8 cellular contexts compared by ENCODE assay signal in genomic region chr1:88302843-88303486, GRCh38.
DNase-seq lines count a peak whose midpoint lies in the region; ATAC-seq, FAIRE-seq and TF ChIP-seq lines count a peak whose summit lies in the region.

No MANE protein-coding gene starts in this region.

- no peak overlapping the region for H3K56ac ChIP-seq in H1 (replicated peaks; ENCODE audit: insufficient read length, low read depth, low read length)

- no peak overlapping the region for H2AK5ac ChIP-seq in H1 (ENCODE audit: low read depth, low read length)

- H3K27ac ChIP-seq in DOHH2 (ENCODE audit: low read depth, low read length) = no peak overlapping the region
- H3K27ac ChIP-seq in H1 (ENCODE audit: low read depth, low read length) = no peak overlapping the region
- H3K27ac ChIP-seq in neural progenitor cell = no peak overlapping the region

- DNase-seq in NCI-H1105 (lab: John Stamatoyannopoulos, UW) (peak; percentile 4), H1 (ENCODE audit: low read depth in 1 of 2, low spot score in 2 of 2) (peak in 1 of 2 experiments; percentile 3), neural progenitor cell (ENCODE audit: low spot score) (peak; percentile 59), NK-92 (lab: John Stamatoyannopoulos, UW; ENCODE audit: unreplicated experiment) (no peak), ureter (ENCODE audit: low spot score) (no peak)

- CTCF ChIA-PET in H1 (lab: Charles Lee; ENCODE audit: partially characterized antibody) = interaction anchor here (0.5 to 4.0 kb wide), 21 partner anchors 9 to 803 kb away, joined by 3 to 31 read pairs (median 3); partner anchors contain the start of gene PKN2

- peak; percentile 10 for TF ChIP-seq CTCF in DOHH2 (IDR thresholded peaks at IDR 0.05; ENCODE audit: low read depth, low read length, poor library complexity, severe bottlenecking)
- peak in 2 of 3 experiments; percentile 31 to 56; a peak in 3 of 4 replicates for TF ChIP-seq CTCF in H1 (IDR thresholded peaks at IDR 0.05; ENCODE audit: control extremely low read depth in 1 of 3, insufficient read depth in 1 of 3, low read depth in 1 of 3, low read length in 3 of 3)
- TF ChIP-seq CTCF in neural progenitor cell (IDR thresholded peaks at IDR 0.05) = peak; percentile 63

- no peak for TF ChIP-seq POLR2A in H1 (IDR thresholded peaks at IDR 0.05; ENCODE audit: control extremely low read depth in 1 of 2, low read depth in 2 of 2, low read length in 2 of 2)

- ATAC-seq in GM21619 (IDR thresholded peaks at IDR 0.05; ENCODE audit: unreplicated experiment) (no peak), GM18873 (IDR thresholded peaks at IDR 0.05; ENCODE audit: low FRiP score, unreplicated experiment) (no peak)

- TF ChIP-seq EP300 in H1 (IDR thresholded peaks at IDR 0.05; ENCODE audit: borderline replicate concordance in 1 of 2, low read depth in 2 of 2, low read length in 2 of 2) = no peak

- no peak overlapping the region for H2BK5ac ChIP-seq in H1 (ENCODE audit: low read depth, low read length)

- no peak overlapping the region for H2BK20ac ChIP-seq in H1 (ENCODE audit: low read length)

- no peaks in the 10 kb centered on the region for H3K27me3 Mint-ChIP-seq in neural progenitor cell (ENCODE audit: insufficient read depth, low read depth)

- POLR2A ChIA-PET in H1 (lab: Charles Lee; ENCODE audit: partially characterized antibody) = no interaction called here

- TF ChIP-seq RAD21 in H1 (IDR thresholded peaks at IDR 0.05 in 1 of 2, conservative IDR thresholded peaks at IDR 0.05 in 1 of 2; ENCODE audit: low read depth in 2 of 2, low read length in 2 of 2) = peak; percentile 76 to 85

- no peak overlapping the region for H2BK15ac ChIP-seq in H1 (ENCODE audit: low read length)

- H3K4me3 ChIP-seq in DOHH2 (ENCODE audit: low read length) = no peak overlapping the region
- no peak overlapping the region for H3K4me3 ChIP-seq in H1 (ENCODE audit: extremely low read depth in 1 of 4, insufficient read depth in 2 of 4, low read depth in 3 of 4, low read length in 4 of 4)
- no peak overlapping the region for H3K4me3 ChIP-seq in neural progenitor cell

- H4K5ac ChIP-seq in H1 (ENCODE audit: insufficient read length, low read depth, low read length) = no peak overlapping the region

- no peak overlapping the region for H3K4me2 ChIP-seq in DOHH2 (ENCODE audit: low read length)
- H3K4me2 ChIP-seq in H1 (ENCODE audit: insufficient read depth in 1 of 2, low read depth in 2 of 2, low read length in 2 of 2) = no peak overlapping the region
- H3K4me2 ChIP-seq in neural progenitor cell = no peak overlapping the region

- H2BK12ac ChIP-seq in H1 (ENCODE audit: low read depth, low read length) = no peak overlapping the region

- H3K79me1 ChIP-seq in H1 (ENCODE audit: low read depth, low read length) = no peaks in the 10 kb centered on the region

- no peak overlapping the region for H3K18ac ChIP-seq in H1 (ENCODE audit: extremely low read depth, low read length)

- H3K9ac ChIP-seq in H1 (replicated peaks in 1 of 4; ENCODE audit: extremely low read depth in 1 of 4, low read depth in 3 of 4, low read length in 3 of 4) = no peak overlapping the region
- H3K9ac ChIP-seq in neural progenitor cell = no peak overlapping the region

- H4K20me1 ChIP-seq in DOHH2 (ENCODE audit: control insufficient read depth, insufficient read depth, low read depth, low read length) (no peaks in the 10 kb centered on the region), H1 (replicated peaks in 1 of 2; ENCODE audit: control insufficient read depth in 1 of 2, insufficient read depth in 2 of 2, low read length in 2 of 2) (no peaks in the 10 kb centered on the region), neural progenitor cell (ENCODE audit: low read depth) (no peaks in the 10 kb centered on the region)

- H3K36me3 Mint-ChIP-seq in neural progenitor cell = no peaks in the 10 kb centered on the region

- no peak overlapping the region for H3K27ac Mint-ChIP-seq in neural progenitor cell

- H3K36me3 ChIP-seq in DOHH2 (ENCODE audit: control insufficient read depth, low read length) (no peaks in the 10 kb centered on the region), H1 (ENCODE audit: control insufficient read depth in 2 of 4, insufficient read depth in 4 of 4, low read length in 3 of 4) (no peaks in the 10 kb centered on the region), neural progenitor cell (no peaks in the 10 kb centered on the region)

- H3K4me3 Mint-ChIP-seq in neural progenitor cell = no peak overlapping the region

- H3K4me1 ChIP-seq in DOHH2 (ENCODE audit: control insufficient read depth, low read length) (no peaks in the 10 kb centered on the region), H1 (replicated peaks in 1 of 4; ENCODE audit: control insufficient read depth in 3 of 4, insufficient read depth in 4 of 4, low read length in 3 of 4) (no peaks in the 10 kb centered on the region; a peak in 1 of 7 replicates), neural progenitor cell (peaks cover 5% of the 10 kb centered on the region)

- no peaks in the 10 kb centered on the region for H3K79me2 ChIP-seq in DOHH2 (ENCODE audit: control insufficient read depth, low read length)
- no peaks in the 10 kb centered on the region for H3K79me2 ChIP-seq in H1 (ENCODE audit: control insufficient read depth in 1 of 2, insufficient read depth in 2 of 2, low read length in 2 of 2)
- no peaks in the 10 kb centered on the region for H3K79me2 ChIP-seq in neural progenitor cell (ENCODE audit: low read depth)

- no peaks in the 10 kb centered on the region for H3K23me2 ChIP-seq in H1 (ENCODE audit: low read depth, low read length)

- H4K8ac ChIP-seq in H1 (ENCODE audit: extremely low read depth, insufficient read depth, low read length) = no peak overlapping the region

- FAIRE-seq in H1 (lab: Jason Lieb, UNC) = peak; percentile 42

- no peak overlapping the region for H4K91ac ChIP-seq in H1 (replicated peaks; ENCODE audit: insufficient read length, low read length)

- H2AFZ ChIP-seq in H1 (ENCODE audit: low read length) (no peak overlapping the region), neural progenitor cell (replicated peaks) (no peak overlapping the region)

- H3K9me2 ChIP-seq in DOHH2 (replicated peaks; ENCODE audit: control insufficient read depth, low read length) = no peaks in the 10 kb centered on the region

- H3F3A ChIP-seq in DOHH2 (ENCODE audit: control insufficient read depth, insufficient read depth) (no peaks in the 10 kb centered on the region), neural progenitor cell (ENCODE audit: low read depth) (no peaks in the 10 kb centered on the region)

- no peak overlapping the region for H3K23ac ChIP-seq in H1 (ENCODE audit: insufficient read length)

- no peaks in the 10 kb centered on the region for H3K9me3 ChIP-seq in DOHH2 (ENCODE audit: control insufficient read depth, insufficient read depth, low read length)
- H3K9me3 ChIP-seq in H1 (ENCODE audit: insufficient read depth in 2 of 2, low read depth in 1 of 2, low read length in 1 of 2) = no peaks in the 10 kb centered on the region; a peak in 1 of 4 replicates
- no peaks in the 10 kb centered on the region for H3K9me3 ChIP-seq in neural progenitor cell (ENCODE audit: low read depth)

- no peak overlapping the region for H3K4ac ChIP-seq in H1 (replicated peaks; ENCODE audit: insufficient read length, low read depth, low read length)

- H3K4me1 Mint-ChIP-seq in neural progenitor cell = no peaks in the 10 kb centered on the region

- WGBS in H1 (ENCODE audit: extremely low coverage in 1 of 2, insufficient coverage in 1 of 2, insufficient read length in 1 of 2, insufficient replicate concordance in 2 of 2, low coverage in 1 of 2, low lambda C conversion rate in 2 of 2, missing lambda C conversion rate in 1 of 2), 2 experiments = 60% methylated on average over 4 of the region's 4 CpGs; no CpG with 5 or more reads in 1 of the 2 experiments

- peaks cover 5% of the 10 kb centered on the region; the same call in 1 of the 2 replicates for H3K27me3 ChIP-seq in DOHH2 (ENCODE audit: control insufficient read depth, low read length)
- H3K27me3 ChIP-seq in H1 (replicated peaks in 1 of 4; ENCODE audit: control insufficient read depth in 3 of 4, extremely low read depth in 1 of 4, insufficient read depth in 3 of 4, low read length in 3 of 4) = no peaks in the 10 kb centered on the region
- H3K27me3 ChIP-seq in neural progenitor cell = no peaks in the 10 kb centered on the region

- no peak overlapping the region for H3K14ac ChIP-seq in H1 (ENCODE audit: insufficient read length)

- no peak overlapping the region for H2BK120ac ChIP-seq in H1 (replicated peaks; ENCODE audit: low read depth, low read length)

- H3K9me3 Mint-ChIP-seq in neural progenitor cell = no peaks in the 10 kb centered on the region

TF ChIP-seq in H1, 55 proteins besides CTCF, POLR2A, EP300 and RAD21 (continues in another document):
- TF ChIP-seq KDM5A (IDR thresholded peaks at IDR 0.05; ENCODE audit: low read length) (no peak), BRCA1 (IDR thresholded peaks at IDR 0.05; ENCODE audit: low read depth, low read length) (no peak), ATF3 (IDR thresholded peaks at IDR 0.05; ENCODE audit: insufficient read depth, low read depth, low read length) (no peak), GTF2F1 (IDR thresholded peaks at IDR 0.05; ENCODE audit: borderline replicate concordance, low read depth, low read length) (no peak), HDAC2 (IDR thresholded peaks at IDR 0.05; ENCODE audit: borderline replicate concordance in 1 of 2, low read depth in 2 of 2, low read length in 2 of 2) (no peak), BACH1 (IDR thresholded peaks at IDR 0.05; ENCODE audit: low read length) (no peak), CHD2 (IDR thresholded peaks at IDR 0.05; ENCODE audit: low read length) (no peak), CEBPB (IDR thresholded peaks at IDR 0.05; ENCODE audit: low read depth, low read length) (no peak), SRF (IDR thresholded peaks at IDR 0.05; ENCODE audit: low read depth, low read length) (no peak), PHF8 (conservative IDR thresholded peaks at IDR 0.05; ENCODE audit: low read depth, low read length) (no peak), CHD1 (IDR thresholded peaks at IDR 0.05; ENCODE audit: low read depth, low read length) (no peak), SUZ12 (IDR thresholded peaks at IDR 0.05; ENCODE audit: low read length) (no peak), POU5F1 (IDR thresholded peaks at IDR 0.05; ENCODE audit: low read depth, low read length) (no peak), RXRA (IDR thresholded peaks at IDR 0.05; ENCODE audit: insufficient read depth, low read depth, low read length) (no peak), NRF1 (IDR thresholded peaks at IDR 0.05; ENCODE audit: low read depth, low read length) (no peak), SP1 (IDR thresholded peaks at IDR 0.05; ENCODE audit: low read depth, low read length) (no peak)

Comparison
In these comparisons a context has a peak if more than half of its experiments do, and no peak if none do; other contexts are left out.
1. CTCF ChIP-seq: peak in every context shown above with its lines; median percentile 63 in neural progenitor cell; 44 in H1; 10 in DOHH2.
2. DNase-seq: peak in NCI-H1105 (single experiment) and neural progenitor cell (single experiment); none in NK-92 (single experiment) and ureter (single experiment).